In genomic region chr10:77909755-77910375, GRCh38 we compare ENCODE assay signal across 1 cellular context.
TF ChIP-seq lines count a peak whose summit lies in the region.

No MANE protein-coding gene starts in this region.

TF ChIP-seq in liver, 16 proteins besides CTCF, POLR2A, EP300 and RAD21:
- TF ChIP-seq HNF4G (IDR thresholded peaks at IDR 0.05) (no peak), ZBTB33 (IDR thresholded peaks at IDR 0.05) (no peak), TAF1 (conservative IDR thresholded peaks at IDR 0.05) (no peak), NR2F2 (IDR thresholded peaks at IDR 0.05) (peak; percentile 76), JUND (IDR thresholded peaks at IDR 0.05) (peak; percentile 34 to 55), MAX (IDR thresholded peaks at IDR 0.05) (peak; percentile 41), SP1 (IDR thresholded peaks at IDR 0.05) (peak; percentile 55), FOXA2 (IDR thresholded peaks at IDR 0.05) (no peak), YY1 (IDR thresholded peaks at IDR 0.05) (peak; percentile 67), EGR1 (IDR thresholded peaks at IDR 0.05; ENCODE audit: low read depth in 2 of 2) (no peak), FOXA1 (IDR thresholded peaks at IDR 0.05) (no peak), HNF4A (conservative IDR thresholded peaks at IDR 0.05) (peak; percentile 85), REST (IDR thresholded peaks at IDR 0.05) (no peak), RXRA (IDR thresholded peaks at IDR 0.05) (peak; percentile 61), GABPA (IDR thresholded peaks at IDR 0.05 in 1 of 2, conservative IDR thresholded peaks at IDR 0.05 in 1 of 2) (no peak), ATF3 (IDR thresholded peaks at IDR 0.05) (peak; percentile 10)
